ENCODE assay signal across 17 cellular contexts in the genomic region with DNA sequence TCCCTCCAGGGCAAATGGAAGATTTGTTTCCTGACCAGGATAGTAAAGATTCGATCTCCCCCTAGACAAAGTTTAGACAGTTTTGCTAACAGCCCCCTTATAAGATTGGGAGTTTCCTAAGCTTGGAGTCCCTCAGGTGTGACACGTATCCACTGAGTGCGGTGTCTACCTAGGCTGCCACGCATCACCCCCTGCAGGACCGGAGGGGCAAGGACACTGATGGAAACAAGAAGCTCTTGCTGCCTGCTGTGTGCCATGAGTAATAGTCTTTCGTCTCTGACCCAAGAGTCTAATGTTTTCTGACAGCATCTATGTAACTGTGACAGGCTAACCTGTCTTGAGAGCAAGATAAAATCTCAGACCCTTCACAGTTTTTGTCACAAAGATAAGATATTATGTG.
DNase-seq lines count a peak whose midpoint lies in the region; ATAC-seq and TF ChIP-seq lines count a peak whose summit lies in the region.
"Had no signal": no experiment of that assay in that cellular context is flagged by ENCODE, and none has a peak within 500 bp of the region (broad histone marks: within the 10 kb centered on the region; RNA-seq: fewer than 3 reads in every experiment).

No MANE protein-coding gene starts in this region.

- H3K9me2 ChIP-seq in PC-3 (replicated peaks; ENCODE audit: low read length), result no peaks in the 10 kb centered on the region

- H3K36me3 ChIP-seq in PC-3 (ENCODE audit: low read depth, low read length), result no peaks in the 10 kb centered on the region

- no peaks in the 10 kb centered on the region for H4K20me1 ChIP-seq in PC-3 (ENCODE audit: low read length)

- CTCF ChIA-PET in PC-3 (lab: Charles Lee), result no interaction called here

- H3K4me1 ChIP-seq in PC-3 (ENCODE audit: insufficient read depth, low read length), result no peaks in the 10 kb centered on the region
- H3K4me1 ChIP-seq: psoas muscle, testis had no signal

- peak; percentile 9 for DNase-seq in ELR (ENCODE audit: low read depth)
- DNase-seq in PC-3, result peak; percentile 21
- DNase-seq in fibroblast of villous mesenchyme (ENCODE audit: low read depth), result no peak
- no peak for DNase-seq in stimulated activated naive CD8-positive, alpha-beta T cell treated with anti-CD3 and anti-CD28 coated beads, Interleukin-15, Interleukin-2, amounts not matched to agents 100 U/mL and 50 U/mL, for 24 hours
- no peak for DNase-seq in activated CD4-positive, alpha-beta T cell treated with anti-CD3 and anti-CD28 coated beads for 4 hours
- no peak for DNase-seq in middle frontal gyrus (ENCODE audit: extremely low spot score, low spot score)
- DNase-seq: activated CD8-positive, alpha-beta memory T cell treated with anti-CD3 and anti-CD28 coated beads, Interleukin-2, amount 10 ng/mL, durations not matched to agents 7 days and 5 days; activated naive CD4-positive, alpha-beta T cell treated with Interleukin-2 at 50 U/mL for 16 hours; effector CD4-positive, alpha-beta T cell; KBM-7; left cardiac atrium; NCI-H2081 treated with DMSO at 0.1 percent for 48 hours; psoas muscle; testis had no signal

- no peak overlapping the region for H3K27ac ChIP-seq in 22Rv1
- H3K27ac ChIP-seq in PC-3 (ENCODE audit: low read length), result no peak overlapping the region
- H3K27ac ChIP-seq: psoas muscle, SK-N-MC, testis had no signal

- no peaks in the 10 kb centered on the region for H3K79me2 ChIP-seq in PC-3 (ENCODE audit: low read length)

- H3K9me3 ChIP-seq in PC-3 (ENCODE audit: low read length), result no peaks in the 10 kb centered on the region
- H3K9me3 ChIP-seq: psoas muscle, testis had no signal

- H3F3A ChIP-seq in PC-3 (ENCODE audit: low read length, unreplicated experiment), result no peaks in the 10 kb centered on the region

- no peaks in the 10 kb centered on the region for H3K27me3 ChIP-seq in PC-3 (ENCODE audit: low read length)
- H3K27me3 ChIP-seq: testis had no signal

- H2AFZ ChIP-seq in PC-3 (ENCODE audit: low read length), result no peak overlapping the region

- H3K4me3 ChIP-seq in PC-3 (ENCODE audit: low read length) (no peak overlapping the region), fibroblast of villous mesenchyme (ENCODE audit: low read depth, low read length) (no peak overlapping the region)
- H3K4me3 ChIP-seq: psoas muscle, SK-N-MC, testis had no signal

- POLR2A ChIA-PET in PC-3 (lab: Charles Lee; ENCODE audit: unreplicated experiment), result no interaction called here

- H3K4me2 ChIP-seq in PC-3 (ENCODE audit: low read length), result no peak overlapping the region

- no peak overlapping the region for H3K9ac ChIP-seq in PC-3 (ENCODE audit: low read length)

- intact Hi-C loops in PC-3 (cut with micrococcal nuclease), result no loop called here

- ATAC-seq in PC-3, result no peak
- ATAC-seq in stimulated activated naive CD8-positive, alpha-beta T cell treated with anti-CD3 and anti-CD28 coated beads, Interleukin-15, Interleukin-2, amounts not matched to agents 100 U/mL and 50 U/mL, for 24 hours, result no peak
- no peak for ATAC-seq in GM19467 (IDR thresholded peaks at IDR 0.05; ENCODE audit: unreplicated experiment)
- ATAC-seq: activated CD8-positive, alpha-beta memory T cell treated with anti-CD3 and anti-CD28 coated beads, Interleukin-2, amount 10 ng/mL, durations not matched to agents 7 days and 5 days; left cardiac atrium; psoas muscle had no signal

- TF ChIP-seq CTCF in 22Rv1 (IDR thresholded peaks at IDR 0.05) (peak; percentile 44), PC-3 (conservative IDR thresholded peaks at IDR 0.05; ENCODE audit: low read depth, low read length) (peak; percentile 42), fibroblast of villous mesenchyme (IDR thresholded peaks at IDR 0.05; ENCODE audit: insufficient read depth, low read depth, low read length) (peak; percentile 11)

- BruUV-seq in PC-3 (replicated peaks; lab: Mats Ljungman, UMichigan), result no TSS peak

Comparison
In these comparisons a context has a peak if more than half of its experiments do, and no peak if none do; other contexts are left out.
1. DNase-seq: peak in ELR (single experiment) and PC-3 (single experiment); none in fibroblast of villous mesenchyme (single experiment), stimulated activated naive CD8-positive, alpha-beta T cell treated with anti-CD3 and anti-CD28 coated beads, Interleukin-15, Interleukin-2, amounts not matched to agents 100 U/mL and 50 U/mL, for 24 hours (single experiment), activated CD4-positive, alpha-beta T cell treated with anti-CD3 and anti-CD28 coated beads for 4 hours (0 of 2) and middle frontal gyrus (single experiment).
2. Peak in every context shown above with its lines, with median percentiles within 50 percentile points of each other: CTCF ChIP-seq.